Comparison of ENCODE assay signal across 13 cellular contexts in the genomic region with DNA sequence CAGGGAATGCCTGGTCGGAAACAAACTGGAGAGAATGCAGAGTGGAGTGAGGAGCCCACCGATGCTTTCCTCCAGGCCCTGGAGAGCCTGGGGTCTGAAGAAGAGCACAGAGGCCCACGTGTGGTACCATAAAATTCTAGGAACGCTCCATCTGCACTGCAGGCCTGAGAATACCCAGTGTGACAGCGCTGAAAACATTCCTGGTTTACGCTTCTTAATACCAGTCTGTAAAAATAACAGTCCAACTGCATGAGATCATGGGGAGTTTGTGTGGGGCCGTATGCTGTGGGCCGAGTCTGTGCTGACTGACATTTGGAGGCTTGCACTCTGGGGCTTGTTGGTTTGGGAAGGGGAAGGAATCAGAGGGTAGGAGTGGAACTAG.
"Had no signal": no experiment of that assay in that cellular context is flagged by ENCODE, and none has a peak within 500 bp of the region (broad histone marks: within the 10 kb centered on the region; RNA-seq: fewer than 3 reads in every experiment).

No MANE protein-coding gene starts in this region.

- H3K4me1 ChIP-seq: breast epithelium, esophagus muscularis mucosa had no signal

- H3K36me3 Mint-ChIP-seq: activated CD8-positive, alpha-beta memory T cell treated with anti-CD3 and anti-CD28 coated beads, Interleukin-2, amount 10 ng/mL, durations not matched to agents 7 days and 5 days; activated naive CD4-positive, alpha-beta T cell treated with anti-CD3 and anti-CD28 coated beads, Interleukin-2, amount 50 U/mL, for 24 hours had no signal

- H3K4me1 Mint-ChIP-seq: activated B cell treated with CpG ODN at 0.5 μM for 24 hours; activated CD8-positive, alpha-beta memory T cell treated with anti-CD3 and anti-CD28 coated beads, Interleukin-2, amount 10 ng/mL, durations not matched to agents 7 days and 5 days; activated naive CD4-positive, alpha-beta T cell treated with anti-CD3 and anti-CD28 coated beads, Interleukin-2, amount 50 U/mL, for 24 hours had no signal

- H3K27me3 ChIP-seq: breast epithelium, esophagus muscularis mucosa had no signal

- DNase-seq: activated B cell treated with CpG ODN at 0.5 μM for 24 hours; activated CD8-positive, alpha-beta memory T cell treated with anti-CD3 and anti-CD28 coated beads, Interleukin-2, amount 10 ng/mL, durations not matched to agents 7 days and 5 days; activated effector memory CD4-positive, alpha-beta T cell treated with Interleukin-2 at 50 U/mL for 16 hours; activated T-cell treated with anti-CD3 and anti-CD28 coated beads, Interleukin-2, amount 50 U/mL, for 24 hours; dorsolateral prefrontal cortex; glutamatergic neuron; mammary epithelial cell; right cardiac atrium; stimulated activated CD4-positive, alpha-beta T cell treated with anti-CD3 and anti-CD28 coated beads, Interleukin-2, amount 100 ng/mL, for 48 hours; stimulated activated naive CD8-positive, alpha-beta T cell treated with anti-CD3 and anti-CD28 coated beads, Interleukin-15, Interleukin-2, amounts not matched to agents 100 U/mL and 50 U/mL, for 24 hours had no signal

- H3K36me3 ChIP-seq: breast epithelium, esophagus muscularis mucosa had no signal

- H3K4me3 ChIP-seq: breast epithelium, dorsolateral prefrontal cortex, esophagus muscularis mucosa had no signal

- H3K27ac Mint-ChIP-seq: activated B cell treated with CpG ODN at 0.5 μM for 24 hours; activated CD8-positive, alpha-beta memory T cell treated with anti-CD3 and anti-CD28 coated beads, Interleukin-2, amount 10 ng/mL, durations not matched to agents 7 days and 5 days; activated naive CD4-positive, alpha-beta T cell treated with anti-CD3 and anti-CD28 coated beads, Interleukin-2, amount 50 U/mL, for 24 hours; activated T-cell treated with anti-CD3 and anti-CD28 coated beads, Interleukin-2, amount 50 U/mL, for 24 hours had no signal

- H3K4me3 Mint-ChIP-seq: activated B cell treated with CpG ODN at 0.5 μM for 24 hours; activated CD8-positive, alpha-beta memory T cell treated with anti-CD3 and anti-CD28 coated beads, Interleukin-2, amount 10 ng/mL, durations not matched to agents 7 days and 5 days; activated naive CD4-positive, alpha-beta T cell treated with anti-CD3 and anti-CD28 coated beads, Interleukin-2, amount 50 U/mL, for 24 hours; activated T-cell treated with anti-CD3 and anti-CD28 coated beads, Interleukin-2, amount 50 U/mL, for 24 hours had no signal

- H3K9me3 ChIP-seq: breast epithelium, esophagus muscularis mucosa had no signal

- H3K9me3 Mint-ChIP-seq: activated B cell treated with CpG ODN at 0.5 μM for 24 hours; activated naive CD4-positive, alpha-beta T cell treated with anti-CD3 and anti-CD28 coated beads, Interleukin-2, amount 50 U/mL, for 24 hours; activated T-cell treated with anti-CD3 and anti-CD28 coated beads, Interleukin-2, amount 50 U/mL, for 24 hours had no signal

- H3K27ac ChIP-seq: dorsolateral prefrontal cortex, esophagus muscularis mucosa had no signal

- H3K27me3 Mint-ChIP-seq: activated B cell treated with CpG ODN at 0.5 μM for 24 hours; activated naive CD4-positive, alpha-beta T cell treated with anti-CD3 and anti-CD28 coated beads, Interleukin-2, amount 50 U/mL, for 24 hours had no signal
